ENCODE assay signal across 29 cellular contexts in the genomic region with DNA sequence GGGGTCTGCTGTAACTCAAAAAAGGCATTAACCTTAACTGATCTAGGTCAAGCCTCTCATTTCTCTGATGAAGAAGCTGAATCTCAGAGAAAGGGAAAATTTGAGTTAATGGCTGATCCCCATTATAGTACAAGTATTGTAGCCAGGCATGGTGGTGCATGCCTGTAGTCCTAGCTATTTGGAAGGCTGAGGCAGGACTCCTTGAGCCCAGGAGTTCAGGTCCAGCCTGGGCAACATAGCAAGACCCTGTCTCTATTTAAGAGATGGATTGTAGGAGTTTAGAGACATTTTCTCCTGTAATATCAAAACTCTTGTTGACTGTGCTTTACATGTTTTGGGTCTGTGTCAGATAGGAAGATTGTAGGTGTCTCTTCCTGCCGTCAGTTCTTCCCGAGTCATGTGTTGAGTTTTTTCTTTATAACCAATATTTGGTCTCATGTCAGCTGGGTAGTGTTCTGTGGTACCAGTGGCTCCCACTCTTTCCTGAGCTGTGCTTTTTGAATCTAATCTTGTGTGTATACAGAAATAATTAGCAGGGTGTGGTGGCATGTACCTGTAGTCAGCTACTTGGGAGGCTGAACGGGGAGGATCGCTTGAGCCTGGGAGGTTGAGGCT. TPM values are rescaled to one million over a fixed set of nuclear protein-coding genes. Genes with fewer than 3 reads are reported as not detected.
A peak's percentile ranks its signal among the peaks of the same experiment; 100 is the strongest.
DNase-seq lines count a peak whose midpoint lies in the region; ATAC-seq, FAIRE-seq and TF ChIP-seq lines count a peak whose summit lies in the region.
"Had no signal": no experiment of that assay in that cellular context is flagged by ENCODE, and none has a peak within 500 bp of the region (broad histone marks: within the 10 kb centered on the region; RNA-seq: fewer than 3 reads in every experiment).

No MANE protein-coding gene starts in this region.

- H2AFZ ChIP-seq in HepG2 (ENCODE audit: low read length): no peak overlapping the region

- CTCF ChIA-PET in HepG2 (lab: Yijun Ruan, JAX; ENCODE audit: low intra/inter-chr PET ratio, low total read pairs): no interaction called here
- CTCF ChIA-PET in naive thymus-derived CD4-positive, alpha-beta T cell (lab: Charles Lee): interaction anchor here (0.8 to 2.7 kb wide), 4 partner anchors 9 to 106 kb away, joined by 3 to 13 read pairs (median 6); a partner anchor contains a TSS

- no peaks in the 10 kb centered on the region for H3K27me3 ChIP-seq in HepG2 (ENCODE audit: control insufficient read depth in 1 of 2, insufficient read depth in 2 of 2, low read length in 2 of 2)
- H3K27me3 ChIP-seq in right lobe of liver: no peaks in the 10 kb centered on the region
- no peaks in the 10 kb centered on the region for H3K27me3 ChIP-seq in naive thymus-derived CD4-positive, alpha-beta T cell (ENCODE audit: control insufficient read depth in 2 of 2, insufficient read depth in 2 of 2, low read length in 2 of 2)
- no peaks in the 10 kb centered on the region for H3K27me3 ChIP-seq in H7 (ENCODE audit: control insufficient read depth, insufficient read depth, low read length)
- H3K27me3 ChIP-seq: MG63, SJSA1 had no signal

- no peak overlapping the region for H3K4me3 ChIP-seq in HepG2 (replicated peaks in 1 of 3; ENCODE audit: insufficient read depth in 1 of 3, low read depth in 2 of 3, low read length in 3 of 3)
- H3K4me3 ChIP-seq in right lobe of liver: no peak overlapping the region
- no peak overlapping the region for H3K4me3 ChIP-seq in naive thymus-derived CD4-positive, alpha-beta T cell (ENCODE audit: low read length)
- H3K4me3 ChIP-seq in H7 (ENCODE audit: insufficient read depth, low read depth, low read length): no peak overlapping the region
- H3K4me3 ChIP-seq: MG63, SJSA1 had no signal

- peaks cover 77% of the 10 kb centered on the region for H3K4me1 ChIP-seq in HepG2 (ENCODE audit: insufficient read depth, low read length)
- H3K4me1 ChIP-seq in right lobe of liver: peaks cover 0 to 56% (median 18%) of the 10 kb centered on the region in 4 donors
- peaks cover 17 to 48% of the 10 kb centered on the region in 2 donors for H3K4me1 ChIP-seq in naive thymus-derived CD4-positive, alpha-beta T cell (ENCODE audit: control insufficient read depth in 2 of 2, insufficient read depth in 2 of 2, low read length in 2 of 2)

- TF ChIP-seq CTCF in HepG2 (CRISPR knock-in tag; IDR thresholded peaks at IDR 0.05) (no peak), right lobe of liver (IDR thresholded peaks at IDR 0.05) (no peak)

- H3K27ac ChIP-seq in HepG2 (ENCODE audit: extremely low read length, insufficient read depth, low read length): no peak overlapping the region
- no peak overlapping the region for H3K27ac ChIP-seq in right lobe of liver
- no peak overlapping the region for H3K27ac ChIP-seq in naive thymus-derived CD4-positive, alpha-beta T cell (ENCODE audit: low read depth, low read length)
- H3K27ac ChIP-seq: C4-2B, SJSA1 had no signal

- H3K27me3 Mint-ChIP-seq in T-helper 2 cell treated with Interferon-gamma antibody and Interleukin-4, amounts not matched to agents 5 μg/mL and 100 μg/mL, for 36 hours (ENCODE audit: low read depth): no peaks in the 10 kb centered on the region
- H3K27me3 Mint-ChIP-seq in naive thymus-derived CD4-positive, alpha-beta T cell: no peaks in the 10 kb centered on the region
- H3K27me3 Mint-ChIP-seq: CD8-positive, alpha-beta memory T cell had no signal

- DNase-seq in T-helper 2 cell treated with Interferon-gamma antibody and Interleukin-4, amounts not matched to agents 5 μg/mL and 100 μg/mL, for 36 hours (ENCODE audit: low spot score): peak; percentile 16
- DNase-seq in T-helper 2 cell (no peak), HepG2 (ENCODE audit: low spot score) (no peak), right lobe of liver (no peak), DMS114 treated with DMSO at 0.1 percent for 48 hours (lab: John Stamatoyannopoulos, UW; ENCODE audit: unreplicated experiment) (no peak), H7 (no peak), sciatic nerve (ENCODE audit: low spot score) (no peak)
- no peak for DNase-seq in naive thymus-derived CD4-positive, alpha-beta T cell
- DNase-seq: 8988T; Calu3; CD8-positive, alpha-beta memory T cell; MG63; NCI-H1048; NCI-H1417 treated with DMSO at 0.1 percent for 48 hours; NCI-H187; NCI-H446; NCI-H526; OCI-M1 had no signal

- WGBS in HepG2 (ENCODE audit: low lambda C conversion rate): 98% methylated on average over 4 of the region's 4 CpGs
- whole genome bisulfite sequencing in right lobe of liver (ENCODE audit: insufficient coverage, low coverage, low lambda C conversion rate, missing lambda C conversion rate): 81% methylated on average over 4 of the region's 4 CpGs

- peaks cover 37% of the 10 kb centered on the region for H3K4me1 Mint-ChIP-seq in T-helper 2 cell treated with Interferon-gamma antibody and Interleukin-4, amounts not matched to agents 5 μg/mL and 100 μg/mL, for 36 hours (ENCODE audit: low read depth)
- H3K4me1 Mint-ChIP-seq in naive thymus-derived CD4-positive, alpha-beta T cell: peaks cover 30 to 85% (median 54%) of the 10 kb centered on the region in 7 donors

- H3K9ac ChIP-seq in HepG2 (ENCODE audit: insufficient read depth, low read depth, low read length): no peak overlapping the region

- no peak overlapping the region for H3K27ac Mint-ChIP-seq in T-helper 2 cell treated with Interferon-gamma antibody and Interleukin-4, amounts not matched to agents 5 μg/mL and 100 μg/mL, for 36 hours
- peak overlapping the region in 6 of 9 donors; percentile 5 to 73 (median 26) for H3K27ac Mint-ChIP-seq in naive thymus-derived CD4-positive, alpha-beta T cell

- H3K79me2 ChIP-seq in HepG2 (ENCODE audit: insufficient read depth, low read length): peaks cover 28% of the 10 kb centered on the region

- no peak for TF ChIP-seq RAD21 in HepG2 (CRISPR knock-in tag; IDR thresholded peaks at IDR 0.05)

- H3K9me3 ChIP-seq in HepG2 (ENCODE audit: low read length) (no peaks in the 10 kb centered on the region), right lobe of liver (no peaks in the 10 kb centered on the region)
- H3K9me3 ChIP-seq in naive thymus-derived CD4-positive, alpha-beta T cell (ENCODE audit: control insufficient read depth in 2 of 3, low read length in 3 of 3): no peaks in the 10 kb centered on the region
- H3K9me3 ChIP-seq: MG63, SJSA1 had no signal

- no TSS peak for BruUV-seq in HepG2 (replicated peaks; lab: Mats Ljungman, UMichigan)

- H4K20me1 ChIP-seq in HepG2 (ENCODE audit: insufficient read depth, low read length): no peaks in the 10 kb centered on the region

- intact Hi-C loops in HepG2 (cut with micrococcal nuclease; ENCODE audit: unreplicated experiment) (no loop called here), right lobe of liver (cut with DNase I) (no loop called here), sciatic nerve (cut with DNase I) (no loop called here)
- intact Hi-C loops in naive thymus-derived CD4-positive, alpha-beta T cell (cut with micrococcal nuclease): no loop called here

- no peak for FAIRE-seq in HepG2 (lab: Jason Lieb, UNC)
- FAIRE-seq: G401.6, GM18507, GM19239, RCC 7860 had no signal

- peak overlapping the region; percentile 11 for H3K4me3 Mint-ChIP-seq in T-helper 2 cell treated with Interferon-gamma antibody and Interleukin-4, amounts not matched to agents 5 μg/mL and 100 μg/mL, for 36 hours
- peak overlapping the region in 8 of 10 donors; percentile 9 to 48 (median 23) for H3K4me3 Mint-ChIP-seq in naive thymus-derived CD4-positive, alpha-beta T cell
- H3K4me3 Mint-ChIP-seq: CD8-positive, alpha-beta memory T cell had no signal

- TF ChIP-seq EP300 in HepG2 (IDR thresholded peaks at IDR 0.05; ENCODE audit: low read depth in 2 of 2, low read length in 2 of 2): no peak
- TF ChIP-seq EP300 in HepG2 (CRISPR knock-in tag; IDR thresholded peaks at IDR 0.05; ENCODE audit: borderline replicate concordance): no peak

- ATAC-seq in HepG2 (no peak), right lobe of liver (no peak), sciatic nerve (no peak)
- no peak for ATAC-seq in naive thymus-derived CD4-positive, alpha-beta T cell
- ATAC-seq: Right ventricle myocardium inferior had no signal

- H3K36me3 Mint-ChIP-seq in T-helper 2 cell treated with Interferon-gamma antibody and Interleukin-4, amounts not matched to agents 5 μg/mL and 100 μg/mL, for 36 hours (ENCODE audit: low read depth): peaks cover 8% of the 10 kb centered on the region
- peaks cover 0 to 8% (median 3%) of the 10 kb centered on the region in 5 donors for H3K36me3 Mint-ChIP-seq in naive thymus-derived CD4-positive, alpha-beta T cell

- H3K4me2 ChIP-seq in HepG2 (ENCODE audit: low read depth, low read length): no peak overlapping the region

- POLR2A ChIA-PET in HepG2 (lab: Yijun Ruan, JAX): interaction anchor here (0.8 to 4.4 kb wide), 5 partner anchors 9 to 54 kb away, joined by 3 to 25 read pairs (median 6); a partner anchor contains a TSS
- POLR2A ChIA-PET in naive thymus-derived CD4-positive, alpha-beta T cell (lab: Charles Lee): interaction anchor here (0.7 to 4.8 kb wide), 5 partner anchors 9 to 1024 kb away, joined by 3 to 32 read pairs (median 4); a partner anchor contains a TSS

- TF ChIP-seq POLR2A in HepG2 (IDR thresholded peaks at IDR 0.05; ENCODE audit: insufficient read depth in 1 of 2, low read depth in 2 of 2, low read length in 2 of 2) (no peak), right lobe of liver (IDR thresholded peaks at IDR 0.05) (no peak)

- H3K9me3 Mint-ChIP-seq in T-helper 2 cell treated with Interferon-gamma antibody and Interleukin-4, amounts not matched to agents 5 μg/mL and 100 μg/mL, for 36 hours: no peaks in the 10 kb centered on the region
- no peaks in the 10 kb centered on the region for H3K9me3 Mint-ChIP-seq in naive thymus-derived CD4-positive, alpha-beta T cell
- H3K9me3 Mint-ChIP-seq: CD8-positive, alpha-beta memory T cell had no signal

- in situ Hi-C loops in HepG2 (cut with HindIII; ENCODE audit: extremely low pct_ligation_motif_present, low pct_unique_long_range_greater_than_20kb): no loop called here

- H3K36me3 ChIP-seq in HepG2 (replicated peaks in 1 of 2; ENCODE audit: control insufficient read depth in 1 of 2, insufficient read depth in 2 of 2, low read length in 2 of 2) (peaks cover 0 to 1% of the 10 kb centered on the region in 2 experiments; a peak in 2 of 5 replicates), right lobe of liver (no peaks in the 10 kb centered on the region), H7 (replicated peaks; ENCODE audit: control insufficient read depth, insufficient read depth, low read length) (peaks cover 2% of the 10 kb centered on the region)
- no peaks in the 10 kb centered on the region for H3K36me3 ChIP-seq in naive thymus-derived CD4-positive, alpha-beta T cell (ENCODE audit: control insufficient read depth in 2 of 3, insufficient read depth in 3 of 3, low read length in 3 of 3)

RNA-seq across cellular contexts. Expression of a gene that starts 8.6 kb away (rescaled TPM):
- total RNA-seq in HepG2 (2016; rRNA removed; fragmentation: Illumina TruSeq; extraction: Trizol): 125 and 201 TPM in 2 replicates
- total RNA-seq in HepG2 (2016; cell fraction: cytosol; rRNA removed; fragmentation: Illumina TruSeq; extraction: Trizol; ENCODE audit: low read depth): 20.4 and 22.6 TPM in 2 replicates
- 123 and 217 TPM in 2 replicates for total RNA-seq in HepG2 (2016; cell fraction: insoluble cytoplasmic fraction; rRNA removed; fragmentation: Illumina TruSeq; extraction: Trizol)
- total RNA-seq in HepG2 (2016; cell fraction: membrane; rRNA removed; fragmentation: Illumina TruSeq; extraction: Trizol): 45.5 and 48.0 TPM in 2 replicates
- total RNA-seq in HepG2 (2016; cell fraction: nucleus; rRNA removed; fragmentation: Illumina TruSeq; extraction: Trizol): 42.3 and 53.2 TPM in 2 replicates
- 134 and 184 TPM in 2 replicates for polyA plus RNA-seq in HepG2 (2011; rRNA removed)
- 121 and 141 TPM in 2 replicates for polyA plus RNA-seq in HepG2 (2011; cell fraction: cytosol; rRNA removed)
- 41.8 and 48.0 TPM in 2 replicates for polyA plus RNA-seq in HepG2 (2011; cell fraction: nucleus; rRNA removed)
- polyA plus RNA-seq in HepG2 (2012): 118 and 217 TPM in 2 replicates
- polyA plus RNA-seq in HepG2 (2016; cell fraction: cytosol; fragmentation: Illumina TruSeq; extraction: Trizol; ENCODE audit: low read depth): 37.1 and 37.6 TPM in 2 replicates
- 312 and 355 TPM in 2 replicates for polyA plus RNA-seq in HepG2 (2016; cell fraction: insoluble cytoplasmic fraction; fragmentation: Illumina TruSeq; extraction: Trizol; ENCODE audit: low read depth)
- 61.8 and 63.8 TPM in 2 replicates for polyA plus RNA-seq in HepG2 (2016; cell fraction: membrane; fragmentation: Illumina TruSeq; extraction: Trizol; ENCODE audit: low read depth)
- polyA plus RNA-seq in HepG2 (2016; cell fraction: nucleus; fragmentation: Illumina TruSeq; extraction: Trizol; ENCODE audit: insufficient read depth, low read depth): 112 and 113 TPM in 2 replicates
- polyA minus RNA-seq in HepG2 (2011; rRNA and poly(A)+ RNA removed; ENCODE audit: low replicate concordance): 102 and 206 TPM in 2 replicates
- polyA minus RNA-seq in HepG2 (2011; cell fraction: cytosol; rRNA and poly(A)+ RNA removed): 105 and 134 TPM in 2 replicates
- polyA minus RNA-seq in HepG2 (2011; cell fraction: nucleus; rRNA and poly(A)+ RNA removed): 37.2 and 53.7 TPM in 2 replicates
- 10 to 100 TPM; 67.3 to 89.2 (median 74.9) TPM for total RNA-seq in right lobe of liver
- 100 to 1,000 TPM in 1 of 5 experiments, 10 to 100 TPM in 4; 47.5 to 141 (median 80.0) TPM for total RNA-seq in naive thymus-derived CD4-positive, alpha-beta T cell
- polyA plus RNA-seq in naive thymus-derived CD4-positive, alpha-beta T cell: 100 to 1,000 TPM; 131 to 171 TPM
- 117 and 121 TPM in 2 replicates for total RNA-seq in H7 (2014; rRNA removed; shearing (Covaris generic))
- total RNA-seq in sciatic nerve: 72.5 TPM

RNA-seq across cellular contexts. Expression of a gene that starts 30.8 kb away (rescaled TPM):
- total RNA-seq in HepG2 (2016; rRNA removed; fragmentation: Illumina TruSeq; extraction: Trizol): not detected in 2 replicates
- not detected in 2 replicates for total RNA-seq in HepG2 (2016; cell fraction: cytosol; rRNA removed; fragmentation: Illumina TruSeq; extraction: Trizol; ENCODE audit: low read depth)
- total RNA-seq in HepG2 (2016; cell fraction: insoluble cytoplasmic fraction; rRNA removed; fragmentation: Illumina TruSeq; extraction: Trizol): not detected in 2 replicates
- not detected in 2 replicates for total RNA-seq in HepG2 (2016; cell fraction: membrane; rRNA removed; fragmentation: Illumina TruSeq; extraction: Trizol)
- total RNA-seq in HepG2 (2016; cell fraction: nucleus; rRNA removed; fragmentation: Illumina TruSeq; extraction: Trizol): not detected in 2 replicates
- not detected in 2 replicates for polyA plus RNA-seq in HepG2 (2011; rRNA removed)
- polyA plus RNA-seq in HepG2 (2011; cell fraction: cytosol; rRNA removed): not detected in 2 replicates
- not detected in 2 replicates for polyA plus RNA-seq in HepG2 (2011; cell fraction: nucleus; rRNA removed)
- not detected in 2 replicates for polyA plus RNA-seq in HepG2 (2012)
- polyA plus RNA-seq in HepG2 (2016; cell fraction: cytosol; fragmentation: Illumina TruSeq; extraction: Trizol; ENCODE audit: low read depth): not detected in 2 replicates
- polyA plus RNA-seq in HepG2 (2016; cell fraction: insoluble cytoplasmic fraction; fragmentation: Illumina TruSeq; extraction: Trizol; ENCODE audit: low read depth): not detected in 2 replicates
- not detected in 2 replicates for polyA plus RNA-seq in HepG2 (2016; cell fraction: membrane; fragmentation: Illumina TruSeq; extraction: Trizol; ENCODE audit: low read depth)
- not detected in 2 replicates for polyA plus RNA-seq in HepG2 (2016; cell fraction: nucleus; fragmentation: Illumina TruSeq; extraction: Trizol; ENCODE audit: insufficient read depth, low read depth)
- polyA minus RNA-seq in HepG2 (2011; rRNA and poly(A)+ RNA removed; ENCODE audit: low replicate concordance): not detected in 2 replicates
- not detected in 2 replicates for polyA minus RNA-seq in HepG2 (2011; cell fraction: cytosol; rRNA and poly(A)+ RNA removed)
- polyA minus RNA-seq in HepG2 (2011; cell fraction: nucleus; rRNA and poly(A)+ RNA removed): not detected in 2 replicates
- under 1 TPM in 1 of 6 experiments, not detected in 5; 0.35 TPM for total RNA-seq in right lobe of liver
- total RNA-seq in naive thymus-derived CD4-positive, alpha-beta T cell: 10 to 100 TPM in 1 of 5 experiments, 1 to 10 TPM in 2, not detected in 2; 1.2 to 13.1 (median 3.9) TPM
- polyA plus RNA-seq in naive thymus-derived CD4-positive, alpha-beta T cell: not detected
- not detected in 2 replicates for total RNA-seq in H7 (2014; rRNA removed; shearing (Covaris generic))
- 0.53 TPM for total RNA-seq in sciatic nerve
- total RNA-seq: Calu3, Daoy, H4, LHCN-M2, SJSA1 had no signal
- polyA plus RNA-seq: AG04450; CD8-positive, alpha-beta memory T cell had no signal

RNA-seq across cellular contexts. Expression of a gene that starts 32.7 kb away (rescaled TPM):
- total RNA-seq in HepG2 (2016; rRNA removed; fragmentation: Illumina TruSeq; extraction: Trizol) (7.8 and 8.5 TPM in 2 replicates), right lobe of liver (1 to 10 TPM in 3 of 6 experiments, under 1 TPM in 3; 0.46 to 2.8 (median 0.99) TPM), sciatic nerve (7.7 TPM)
- 2.9 and 3.4 TPM in 2 replicates for total RNA-seq in HepG2 (2016; cell fraction: cytosol; rRNA removed; fragmentation: Illumina TruSeq; extraction: Trizol; ENCODE audit: low read depth)
- total RNA-seq in HepG2 (2016; cell fraction: insoluble cytoplasmic fraction; rRNA removed; fragmentation: Illumina TruSeq; extraction: Trizol): 7.5 and 8.1 TPM in 2 replicates
- total RNA-seq in HepG2 (2016; cell fraction: membrane; rRNA removed; fragmentation: Illumina TruSeq; extraction: Trizol): 6.2 and 6.6 TPM in 2 replicates
- total RNA-seq in HepG2 (2016; cell fraction: nucleus; rRNA removed; fragmentation: Illumina TruSeq; extraction: Trizol): 5.7 and 6.3 TPM in 2 replicates
- polyA plus RNA-seq in HepG2 (2011; rRNA removed): 4.1 and 4.5 TPM in 2 replicates
- 2.5 and 3.0 TPM in 2 replicates for polyA plus RNA-seq in HepG2 (2011; cell fraction: cytosol; rRNA removed)
- polyA plus RNA-seq in HepG2 (2011; cell fraction: nucleus; rRNA removed): 3.5 and 3.8 TPM in 2 replicates
- 1.3 and 1.8 TPM in 2 replicates for polyA plus RNA-seq in HepG2 (2012)
- polyA plus RNA-seq in HepG2 (2016; cell fraction: cytosol; fragmentation: Illumina TruSeq; extraction: Trizol; ENCODE audit: low read depth): 1.9 and 3.1 TPM in 2 replicates
- 10.3 and 10.9 TPM in 2 replicates for polyA plus RNA-seq in HepG2 (2016; cell fraction: insoluble cytoplasmic fraction; fragmentation: Illumina TruSeq; extraction: Trizol; ENCODE audit: low read depth)
- 3.7 and 4.5 TPM in 2 replicates for polyA plus RNA-seq in HepG2 (2016; cell fraction: membrane; fragmentation: Illumina TruSeq; extraction: Trizol; ENCODE audit: low read depth)
- polyA plus RNA-seq in HepG2 (2016; cell fraction: nucleus; fragmentation: Illumina TruSeq; extraction: Trizol; ENCODE audit: insufficient read depth, low read depth): 11.6 and 14.3 TPM in 2 replicates
- polyA minus RNA-seq in HepG2 (2011; rRNA and poly(A)+ RNA removed; ENCODE audit: low replicate concordance): 1.7 and 3.8 TPM in 2 replicates
- polyA minus RNA-seq in HepG2 (2011; cell fraction: cytosol; rRNA and poly(A)+ RNA removed): 0.49 and 2.3 TPM in 2 replicates
- polyA minus RNA-seq in HepG2 (2011; cell fraction: nucleus; rRNA and poly(A)+ RNA removed): 1.0 and 1.7 TPM in 2 replicates
- total RNA-seq in naive thymus-derived CD4-positive, alpha-beta T cell: 10 to 100 TPM in 1 of 5 experiments, 1 to 10 TPM in 1, not detected in 3; 2.0 to 23.3 TPM
- under 1 TPM in 1 of 2 donors, not detected in 1; 0.61 TPM for polyA plus RNA-seq in naive thymus-derived CD4-positive, alpha-beta T cell
- 2.2 and 2.9 TPM in 2 replicates for total RNA-seq in H7 (2014; rRNA removed; shearing (Covaris generic))
- total RNA-seq: CD8-positive, alpha-beta memory T cell; Daoy; SJSA1 had no signal
- polyA plus RNA-seq: CD8-positive, alpha-beta memory T cell had no signal

RNA-seq across cellular contexts. Expression of a gene that starts 51.0 kb away (rescaled TPM):
- total RNA-seq in HepG2 (2016; rRNA removed; fragmentation: Illumina TruSeq; extraction: Trizol) (0.44 and 0.49 TPM in 2 replicates), right lobe of liver (1 to 10 TPM; 2.4 to 9.3 (median 3.7) TPM), sciatic nerve (12.0 TPM)
- total RNA-seq in HepG2 (2016; cell fraction: cytosol; rRNA removed; fragmentation: Illumina TruSeq; extraction: Trizol; ENCODE audit: low read depth): 0.30 and 0.53 TPM in 2 replicates
- total RNA-seq in HepG2 (2016; cell fraction: insoluble cytoplasmic fraction; rRNA removed; fragmentation: Illumina TruSeq; extraction: Trizol): 0.26 and 0.39 TPM in 2 replicates
- 1.4 and 1.8 TPM in 2 replicates for total RNA-seq in HepG2 (2016; cell fraction: membrane; rRNA removed; fragmentation: Illumina TruSeq; extraction: Trizol)
- total RNA-seq in HepG2 (2016; cell fraction: nucleus; rRNA removed; fragmentation: Illumina TruSeq; extraction: Trizol): 0.44 and 0.93 TPM in 2 replicates
- polyA plus RNA-seq in HepG2 (2011; rRNA removed): 0.31 and 0.67 TPM in 2 replicates
- 0.23 and 0.43 TPM in 2 replicates for polyA plus RNA-seq in HepG2 (2011; cell fraction: cytosol; rRNA removed)
- 0.56 and 0.66 TPM in 2 replicates for polyA plus RNA-seq in HepG2 (2011; cell fraction: nucleus; rRNA removed)
- polyA plus RNA-seq in HepG2 (2012): 1.2 and 1.3 TPM in 2 replicates
- polyA plus RNA-seq in HepG2 (2016; cell fraction: cytosol; fragmentation: Illumina TruSeq; extraction: Trizol; ENCODE audit: low read depth): 3.9 and 4.1 TPM in 2 replicates
- 2.8 and 3.3 TPM in 2 replicates for polyA plus RNA-seq in HepG2 (2016; cell fraction: insoluble cytoplasmic fraction; fragmentation: Illumina TruSeq; extraction: Trizol; ENCODE audit: low read depth)
- 8.1 and 9.0 TPM in 2 replicates for polyA plus RNA-seq in HepG2 (2016; cell fraction: membrane; fragmentation: Illumina TruSeq; extraction: Trizol; ENCODE audit: low read depth)
- polyA plus RNA-seq in HepG2 (2016; cell fraction: nucleus; fragmentation: Illumina TruSeq; extraction: Trizol; ENCODE audit: insufficient read depth, low read depth): 2.5 and 4.2 TPM in 2 replicates
- 0.50 and 6.8 TPM in 2 replicates for polyA minus RNA-seq in HepG2 (2011; rRNA and poly(A)+ RNA removed; ENCODE audit: low replicate concordance)
- polyA minus RNA-seq in HepG2 (2011; cell fraction: cytosol; rRNA and poly(A)+ RNA removed): 0.70 and 1.5 TPM in 2 replicates
- not detected in 2 replicates for polyA minus RNA-seq in HepG2 (2011; cell fraction: nucleus; rRNA and poly(A)+ RNA removed)
- 10 to 100 TPM in 1 of 5 experiments, 1 to 10 TPM in 4; 1.3 to 69.9 (median 1.4) TPM for total RNA-seq in naive thymus-derived CD4-positive, alpha-beta T cell
- polyA plus RNA-seq in naive thymus-derived CD4-positive, alpha-beta T cell: under 1 TPM; 0.39 to 0.78 TPM
- total RNA-seq in H7 (2014; rRNA removed; shearing (Covaris generic)): 2.7 and 3.5 TPM in 2 replicates
- polyA plus RNA-seq: CD8-positive, alpha-beta memory T cell had no signal

RNA-seq across cellular contexts. Expression of a gene that starts 53.0 kb away (rescaled TPM):
- total RNA-seq in HepG2 (2016; rRNA removed; fragmentation: Illumina TruSeq; extraction: Trizol) (1,820 and 2,673 TPM in 2 replicates), right lobe of liver (100 to 1,000 TPM in 5 of 6 experiments, 10 to 100 TPM in 1; 87.3 to 211 (median 161) TPM), sciatic nerve (694 TPM)
- total RNA-seq in HepG2 (2016; cell fraction: cytosol; rRNA removed; fragmentation: Illumina TruSeq; extraction: Trizol; ENCODE audit: low read depth): 661 and 834 TPM in 2 replicates
- 1,900 and 2,565 TPM in 2 replicates for total RNA-seq in HepG2 (2016; cell fraction: insoluble cytoplasmic fraction; rRNA removed; fragmentation: Illumina TruSeq; extraction: Trizol)
- total RNA-seq in HepG2 (2016; cell fraction: membrane; rRNA removed; fragmentation: Illumina TruSeq; extraction: Trizol): 1,646 and 2,012 TPM in 2 replicates
- total RNA-seq in HepG2 (2016; cell fraction: nucleus; rRNA removed; fragmentation: Illumina TruSeq; extraction: Trizol): 924 and 962 TPM in 2 replicates
- polyA plus RNA-seq in HepG2 (2011; rRNA removed): 480 and 535 TPM in 2 replicates
- 613 and 623 TPM in 2 replicates for polyA plus RNA-seq in HepG2 (2011; cell fraction: cytosol; rRNA removed)
- 402 and 463 TPM in 2 replicates for polyA plus RNA-seq in HepG2 (2011; cell fraction: nucleus; rRNA removed)
- polyA plus RNA-seq in HepG2 (2012): 1,081 and 1,908 TPM in 2 replicates
- polyA plus RNA-seq in HepG2 (2016; cell fraction: cytosol; fragmentation: Illumina TruSeq; extraction: Trizol; ENCODE audit: low read depth): 1,228 and 1,423 TPM in 2 replicates
- 4,120 and 4,455 TPM in 2 replicates for polyA plus RNA-seq in HepG2 (2016; cell fraction: insoluble cytoplasmic fraction; fragmentation: Illumina TruSeq; extraction: Trizol; ENCODE audit: low read depth)
- polyA plus RNA-seq in HepG2 (2016; cell fraction: membrane; fragmentation: Illumina TruSeq; extraction: Trizol; ENCODE audit: low read depth): 2,490 and 3,014 TPM in 2 replicates
- 1,903 and 1,961 TPM in 2 replicates for polyA plus RNA-seq in HepG2 (2016; cell fraction: nucleus; fragmentation: Illumina TruSeq; extraction: Trizol; ENCODE audit: insufficient read depth, low read depth)
- polyA minus RNA-seq in HepG2 (2011; rRNA and poly(A)+ RNA removed; ENCODE audit: low replicate concordance): 314 and 476 TPM in 2 replicates
- polyA minus RNA-seq in HepG2 (2011; cell fraction: cytosol; rRNA and poly(A)+ RNA removed): 569 and 577 TPM in 2 replicates
- 681 and 757 TPM in 2 replicates for polyA minus RNA-seq in HepG2 (2011; cell fraction: nucleus; rRNA and poly(A)+ RNA removed)
- total RNA-seq in naive thymus-derived CD4-positive, alpha-beta T cell: 1,000 to 10,000 TPM; 1,019 to 1,660 (median 1,193) TPM
- 1,000 to 10,000 TPM in 1 of 2 donors, 100 to 1,000 TPM in 1; 933 to 1,045 TPM for polyA plus RNA-seq in naive thymus-derived CD4-positive, alpha-beta T cell
- total RNA-seq in H7 (2014; rRNA removed; shearing (Covaris generic)): 907 and 952 TPM in 2 replicates
